ENCODE assay signal across 24 cellular contexts in genomic region chr7:76334320-76334967, GRCh38. TPM values are rescaled to one million over a fixed set of nuclear protein-coding genes. Genes with fewer than 3 reads are reported as not detected.
DNase-seq lines count a peak whose midpoint lies in the region; ATAC-seq and TF ChIP-seq lines count a peak whose summit lies in the region.
"Had no signal": no experiment of that assay in that cellular context is flagged by ENCODE, and none has a peak within 500 bp of the region (broad histone marks: within the 10 kb centered on the region; RNA-seq: fewer than 3 reads in every experiment).

No MANE protein-coding gene starts in this region.

- no peak overlapping the region for H2BK120ac ChIP-seq in mesenchymal stem cell (ENCODE audit: low read depth, low read length)

- H2BK15ac ChIP-seq in mesenchymal stem cell (ENCODE audit: low read depth, poor library complexity, severe bottlenecking): peak overlapping the region; percentile 4

- no peak overlapping the region for H4K91ac ChIP-seq in mesenchymal stem cell (ENCODE audit: low read length)

- peak overlapping the region; percentile 42 for H3K9ac ChIP-seq in adipocyte (ENCODE audit: low read length)
- H3K9ac ChIP-seq in mesenchymal stem cell (ENCODE audit: low read length): no peak overlapping the region
- peak overlapping the region in 2 of 5 donors; percentile 25 to 73 for H3K9ac ChIP-seq in subcutaneous abdominal adipose tissue (ENCODE audit: low read length in 5 of 5)

- intact Hi-C loops in left cardiac atrium (cut with DNase I): no loop called here

- H3K27me3 ChIP-seq in cardiac muscle cell: no peaks in the 10 kb centered on the region
- H3K27me3 ChIP-seq in adipocyte (replicated peaks; ENCODE audit: control insufficient read depth, insufficient read depth, low read length): no peaks in the 10 kb centered on the region
- H3K27me3 ChIP-seq in mesenchymal stem cell (ENCODE audit: control insufficient read depth in 1 of 2, insufficient read depth in 1 of 2, low read length in 2 of 2): no peaks in the 10 kb centered on the region
- no peaks in the 10 kb centered on the region for H3K27me3 ChIP-seq in subcutaneous abdominal adipose tissue (ENCODE audit: control insufficient read depth in 5 of 5, insufficient read depth in 4 of 5, low read length in 5 of 5)
- H3K27me3 ChIP-seq: ascending aorta, dorsolateral prefrontal cortex, ovary, upper lobe of left lung had no signal

- H4K8ac ChIP-seq in mesenchymal stem cell (ENCODE audit: low read length): no peak overlapping the region

- no peak overlapping the region for H3K4me2 ChIP-seq in mesenchymal stem cell (ENCODE audit: low read length, poor library complexity, severe bottlenecking)

- no peaks in the 10 kb centered on the region for H3K9me3 ChIP-seq in cardiac muscle cell (ENCODE audit: low read depth)
- H3K9me3 ChIP-seq in adipocyte (ENCODE audit: control insufficient read depth, low read length): no peaks in the 10 kb centered on the region
- H3K9me3 ChIP-seq in mesenchymal stem cell (ENCODE audit: control insufficient read depth, low read length): no peaks in the 10 kb centered on the region
- H3K9me3 ChIP-seq in subcutaneous abdominal adipose tissue (ENCODE audit: control insufficient read depth in 5 of 5, low read length in 5 of 5): no peaks in the 10 kb centered on the region
- H3K9me3 ChIP-seq: ascending aorta, lower lobe of right lung, mucosa of descending colon, ovary, upper lobe of left lung had no signal

- H3K4me3 ChIP-seq in cardiac muscle cell: no peak overlapping the region
- H3K4me3 ChIP-seq in adipocyte (ENCODE audit: low read length): no peak overlapping the region
- no peak overlapping the region for H3K4me3 ChIP-seq in mesenchymal stem cell (ENCODE audit: insufficient read depth in 1 of 2, low read depth in 1 of 2, low read length in 2 of 2)
- H3K4me3 ChIP-seq in subcutaneous abdominal adipose tissue (ENCODE audit: low read depth in 1 of 5, low read length in 5 of 5): peak overlapping the region in 1 of 5 donors; percentile 29
- H3K4me3 ChIP-seq: ascending aorta, dorsolateral prefrontal cortex, lower lobe of right lung, mucosa of descending colon, ovary, upper lobe of left lung had no signal

- no peak overlapping the region for H3K23ac ChIP-seq in mesenchymal stem cell (ENCODE audit: low read length in 2 of 2)

- no peak overlapping the region for H3K18ac ChIP-seq in mesenchymal stem cell (ENCODE audit: low read depth in 1 of 2, low read length in 2 of 2)

- H3K4me1 ChIP-seq in cardiac muscle cell (ENCODE audit: low read depth) (peaks cover 64% of the 10 kb centered on the region), adipocyte (ENCODE audit: control insufficient read depth, insufficient read depth, low read length) (peaks cover 76% of the 10 kb centered on the region), mesenchymal stem cell (ENCODE audit: control insufficient read depth, insufficient read depth, low read depth, low read length) (peaks cover 11% of the 10 kb centered on the region), subcutaneous abdominal adipose tissue (ENCODE audit: control insufficient read depth in 5 of 5, insufficient read depth in 5 of 5, low read length in 5 of 5) (peaks cover 18 to 92% (median 81%) of the 10 kb centered on the region in 5 donors)

- TF ChIP-seq CTCF in cardiac muscle cell (IDR thresholded peaks at IDR 0.05; ENCODE audit: low read depth, low read length): no peak

- DNase-seq in cardiac muscle cell (ENCODE audit: low read depth in 1 of 2, low spot score in 1 of 2) (no peak), left cardiac atrium (no peak), adipocyte (ENCODE audit: low read depth) (no peak), mesenchymal stem cell (no peak), hepatic stellate cell (ENCODE audit: low spot score) (no peak)
- DNase-seq in stimulated activated CD4-positive, alpha-beta T cell treated with anti-CD3 and anti-CD28 coated beads, Interleukin-2, amount 100 ng/mL, for 24 hours: no peak
- DNase-seq: activated CD4-positive, CD25-positive, alpha-beta regulatory T cell; activated CD8-positive, alpha-beta memory T cell treated with anti-CD3 and anti-CD28 coated beads, Interleukin-2, amount 50 U/mL, for 4 hours; CD8-positive, alpha-beta memory T cell; KBM-7; lower lobe of right lung; mucosa of descending colon; NCI-H1417 treated with DMSO at 0.1 percent for 48 hours; NCI-H2081 treated with DMSO at 0.1 percent for 48 hours; NCI-H226; stimulated activated CD4-positive, alpha-beta T cell treated with anti-CD3 and anti-CD28 coated beads, Interleukin-15, amount 100 ng/mL, for 24 hours; T-cell had no signal

- H3K4ac ChIP-seq in mesenchymal stem cell (ENCODE audit: low read depth in 1 of 2, low read length in 2 of 2): no peak overlapping the region

- no peak overlapping the region for H3K14ac ChIP-seq in mesenchymal stem cell (ENCODE audit: low read length in 2 of 2)

- no peaks in the 10 kb centered on the region for H3K79me1 ChIP-seq in mesenchymal stem cell (replicated peaks; ENCODE audit: low read length, poor library complexity, severe bottlenecking)

- no peak overlapping the region for H2AK5ac ChIP-seq in mesenchymal stem cell (ENCODE audit: low read length, severe bottlenecking)

- WGBS in mesenchymal stem cell: 97% methylated on average over 5 of the region's 6 CpGs

- H2BK5ac ChIP-seq in mesenchymal stem cell (ENCODE audit: low read depth, low read length, poor library complexity, severe bottlenecking): no peak overlapping the region

- no peak overlapping the region for H2BK12ac ChIP-seq in mesenchymal stem cell (ENCODE audit: low read length in 2 of 2)

- H3K27ac ChIP-seq in cardiac muscle cell (peak overlapping the region; percentile 92), mesenchymal stem cell (ENCODE audit: low read length, poor library complexity, severe bottlenecking) (no peak overlapping the region), subcutaneous abdominal adipose tissue (ENCODE audit: low read depth, low read length) (peak overlapping the region; percentile 94)
- H3K27ac ChIP-seq: lower lobe of right lung, ovary had no signal

- H2AFZ ChIP-seq in mesenchymal stem cell (ENCODE audit: low read depth, low read length): no peak overlapping the region

- ATAC-seq in left cardiac atrium (no peak), GM18873 (IDR thresholded peaks at IDR 0.05; ENCODE audit: low FRiP score, unreplicated experiment) (no peak)
- ATAC-seq: Panc1, T-cell had no signal

- H3K36me3 ChIP-seq in cardiac muscle cell (peaks cover 2% of the 10 kb centered on the region), adipocyte (ENCODE audit: control insufficient read depth, insufficient read depth, low read length, severe bottlenecking) (peaks cover 51% of the 10 kb centered on the region), mesenchymal stem cell (ENCODE audit: control insufficient read depth in 1 of 2, insufficient read depth in 2 of 2, low read depth in 1 of 2, low read length in 2 of 2) (peaks cover 22 to 61% of the 10 kb centered on the region in 2 experiments), subcutaneous abdominal adipose tissue (ENCODE audit: control insufficient read depth in 5 of 5, insufficient read depth in 5 of 5, low read length in 5 of 5) (peaks cover 0 to 29% (median 16%) of the 10 kb centered on the region in 5 donors)
- H3K36me3 ChIP-seq: ovary had no signal

RNA-seq across cellular contexts. Expression of gene YWHAG, which starts 24.3 kb away (rescaled TPM):
- 90.5 and 97.9 TPM in 2 replicates for total RNA-seq in cardiac muscle cell
- polyA plus RNA-seq in cardiac muscle cell: 25.0 and 29.2 TPM in 2 replicates
- 100 to 1,000 TPM; 218 to 253 TPM for total RNA-seq in left cardiac atrium
- polyA plus RNA-seq in mesenchymal stem cell (2013, experiment 1 of 2): 106 TPM
- polyA plus RNA-seq in mesenchymal stem cell (2013, experiment 2 of 2): 107 TPM

RNA-seq across cellular contexts. Expression of gene HSPB1, which starts 32.0 kb away (rescaled TPM):
- total RNA-seq in cardiac muscle cell (1,267 and 1,807 TPM in 2 replicates), left cardiac atrium (1,000 to 10,000 TPM; 1,191 to 2,127 TPM)
- polyA plus RNA-seq in cardiac muscle cell: 2,642 and 3,793 TPM in 2 replicates
- polyA plus RNA-seq in mesenchymal stem cell (2013, experiment 1 of 2): 794 TPM
- 815 TPM for polyA plus RNA-seq in mesenchymal stem cell (2013, experiment 2 of 2)
